30 cellular contexts compared by ENCODE assay signal in the genomic region with DNA sequence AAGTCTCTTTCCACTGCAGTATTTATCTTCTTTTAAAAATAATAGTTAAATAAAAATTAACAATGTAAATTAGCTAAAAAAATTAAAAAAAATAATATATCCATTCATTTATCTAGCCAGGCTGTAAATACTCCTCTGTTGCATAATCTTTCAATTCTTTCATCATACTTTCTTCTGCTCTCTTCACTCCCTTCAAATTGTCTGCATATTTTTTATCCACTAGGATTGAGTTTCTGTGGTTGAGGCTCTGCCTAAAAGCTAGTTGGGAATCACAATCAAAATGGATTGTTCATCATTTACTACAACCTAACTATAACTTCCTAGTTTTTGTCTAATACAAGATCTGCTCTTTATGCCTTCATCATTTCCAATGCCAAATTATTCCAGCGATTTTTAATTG.
DNase-seq lines count a peak whose midpoint lies in the region; ATAC-seq and TF ChIP-seq lines count a peak whose summit lies in the region.
"Had no signal": no experiment of that assay in that cellular context is flagged by ENCODE, and none has a peak within 500 bp of the region (broad histone marks: within the 10 kb centered on the region; RNA-seq: fewer than 3 reads in every experiment).

No MANE protein-coding gene starts in this region.

- ATAC-seq in WTC11 (no peak), HG02642 (IDR thresholded peaks at IDR 0.05; ENCODE audit: poor library complexity, unreplicated experiment) (no peak)
- ATAC-seq: left ventricle myocardium superior; stimulated activated naive CD8-positive, alpha-beta T cell treated with anti-CD3 and anti-CD28 coated beads, Interleukin-15, amount 100 ng/mL, for 72 hours had no signal

- CTCF ChIA-PET in WTC11 (lab: Charles Lee): no interaction called here

- no peaks in the 10 kb centered on the region for H4K20me1 ChIP-seq in GM23248 (ENCODE audit: insufficient read depth)
- H4K20me1 ChIP-seq: BLaER1 had no signal

- H3K9ac ChIP-seq in GM23248: no peak overlapping the region
- H3K9ac ChIP-seq: BLaER1 had no signal

- in situ Hi-C loops in GM23248 (cut with MboI): no loop called here

- no peak overlapping the region for H3K4me3 ChIP-seq in GM23248
- no peak overlapping the region for H3K4me3 ChIP-seq in sigmoid colon
- H3K4me3 ChIP-seq: adrenal gland, BLaER1, PC-9, skin epidermis had no signal

- peaks cover 33% of the 10 kb centered on the region for H3K9me3 Mint-ChIP-seq in WTC11

- POLR2A ChIA-PET in WTC11 (lab: Charles Lee): no interaction called here

- peak overlapping the region; percentile 83 for H3K27ac Mint-ChIP-seq in WTC11
- H3K27ac Mint-ChIP-seq: activated CD4-positive, alpha-beta T cell treated with anti-CD3 and anti-CD28 coated beads, Interleukin-2, amount 10 ng/mL, durations not matched to agents 24 days and 14 days; activated T-cell treated with anti-CD3 and anti-CD28 coated beads, Interleukin-2, amount 50 U/mL, for 24 hours; stimulated activated naive CD8-positive, alpha-beta T cell treated with anti-CD3 and anti-CD28 coated beads, Interleukin-15, amount 100 ng/mL, for 72 hours; T-helper 2 cell treated with Interferon-gamma antibody and Interleukin-4, amounts not matched to agents 5 μg/mL and 100 μg/mL, for 36 hours had no signal

- peak; percentile 10 for DNase-seq in GM23248
- DNase-seq in WTC11 (ENCODE audit: low spot score): no peak
- DNase-seq in fibroblast of peridontal ligament (ENCODE audit: extremely low read depth): peak; percentile 34
- DNase-seq in sigmoid colon: no peak
- DNase-seq in NCI-H1930 (lab: John Stamatoyannopoulos, UW): no peak
- no peak for DNase-seq in hepatic stellate cell (ENCODE audit: low spot score)
- DNase-seq: ACHN; activated CD4-positive, alpha-beta T cell treated with anti-CD3 and anti-CD28 coated beads, Interleukin-2, amount 10 ng/mL, durations not matched to agents 24 days and 14 days; activated naive CD4-positive, alpha-beta T cell; activated T-cell treated with anti-CD3 and anti-CD28 coated beads, Interleukin-2, amount 50 U/mL, for 24 hours; adrenal gland; brain microvascular endothelial cell; COR-L47; DMS53; islet precursor cell; Kasumi-1; left ventricle myocardium superior; NCI-H2171; NCI-H526; NK-92 treated with Interleukin-12 subunit alpha and Interleukin-12 subunit beta, amount 100 ng/mL, for 24 hours; PC-9; Right ventricle myocardium superior; stimulated activated CD4-positive, alpha-beta T cell treated with anti-CD3 and anti-CD28 coated beads, Interleukin-1b, Interleukin-23, amount 100 ng/mL, for 48 hours; stimulated activated CD8-positive, alpha-beta memory T cell treated with anti-CD3 and anti-CD28 coated beads, Interleukin-4, amount 100 ng/mL, for 48 hours; stimulated activated naive CD8-positive, alpha-beta T cell treated with anti-CD3 and anti-CD28 coated beads, Interleukin-15, amount 100 ng/mL, for 72 hours had no signal

- H3K4me1 Mint-ChIP-seq in WTC11: peaks cover 46% of the 10 kb centered on the region
- H3K4me1 Mint-ChIP-seq: activated CD4-positive, alpha-beta T cell treated with anti-CD3 and anti-CD28 coated beads, Interleukin-2, amount 10 ng/mL, durations not matched to agents 24 days and 14 days; stimulated activated naive CD8-positive, alpha-beta T cell treated with anti-CD3 and anti-CD28 coated beads, Interleukin-15, amount 100 ng/mL, for 72 hours had no signal

- H3K27ac ChIP-seq in GM23248: no peak overlapping the region
- peak overlapping the region in 3 of 4 donors; percentile 38 to 62 (median 59) for H3K27ac ChIP-seq in sigmoid colon
- H3K27ac ChIP-seq: adrenal gland, BLaER1, brain microvascular endothelial cell, PC-9, skin epidermis had no signal

- WGBS in GM23248 (ENCODE audit: low coverage in 1 of 2, low lambda C conversion rate in 2 of 2, missing lambda C conversion rate in 2 of 2), 2 experiments: 0 to 3% methylated on average over 1 of the region's 1 CpG
- 64 to 79% methylated on average over 1 of the region's 1 CpG for WGBS in sigmoid colon, 2 donors

- no peaks in the 10 kb centered on the region for H3K9me2 ChIP-seq in GM23248 (ENCODE audit: insufficient read depth)

- H3K9me3 ChIP-seq in GM23248 (ENCODE audit: low read depth): no peaks in the 10 kb centered on the region
- H3K9me3 ChIP-seq in sigmoid colon: peaks cover 0 to 2% (median 0%) of the 10 kb centered on the region in 4 donors
- H3K9me3 ChIP-seq: adrenal gland had no signal

- peaks cover 31% of the 10 kb centered on the region for H3K36me3 Mint-ChIP-seq in WTC11

- TF ChIP-seq EP300 in sigmoid colon (IDR thresholded peaks at IDR 0.05): no peak

- H3K27me3 ChIP-seq in GM23248 (replicated peaks; ENCODE audit: insufficient read depth): no peaks in the 10 kb centered on the region
- H3K27me3 ChIP-seq in sigmoid colon: no peaks in the 10 kb centered on the region
- H3K27me3 ChIP-seq: adrenal gland, BLaER1, brain microvascular endothelial cell had no signal

- no peaks in the 10 kb centered on the region for H3F3A ChIP-seq in GM23248 (ENCODE audit: insufficient read depth)

- H3K79me2 ChIP-seq in GM23248 (ENCODE audit: insufficient read depth): no peaks in the 10 kb centered on the region

- TF ChIP-seq POLR2A in sigmoid colon (IDR thresholded peaks at IDR 0.05): no peak

- H3K36me3 ChIP-seq in GM23248 (ENCODE audit: low read depth) (no peaks in the 10 kb centered on the region), sigmoid colon (no peaks in the 10 kb centered on the region)
- H3K36me3 ChIP-seq: adrenal gland, BLaER1, brain microvascular endothelial cell had no signal

- no peaks in the 10 kb centered on the region for H3K27me3 Mint-ChIP-seq in WTC11 (ENCODE audit: low read depth)
- H3K27me3 Mint-ChIP-seq: activated T-cell treated with anti-CD3 and anti-CD28 coated beads, Interleukin-2, amount 50 U/mL, for 24 hours; stimulated activated naive CD8-positive, alpha-beta T cell treated with anti-CD3 and anti-CD28 coated beads, Interleukin-15, amount 100 ng/mL, for 72 hours had no signal

- H3K4me2 ChIP-seq in GM23248 (ENCODE audit: unreplicated experiment): no peak overlapping the region
- H3K4me2 ChIP-seq: BLaER1, PC-9 had no signal

- TF ChIP-seq CTCF in WTC11 (IDR thresholded peaks at IDR 0.05) (no peak), sigmoid colon (IDR thresholded peaks at IDR 0.05) (no peak)

- intact Hi-C loops in sigmoid colon (cut with DNase I): no loop called here

- H3K4me3 Mint-ChIP-seq in WTC11: no peak overlapping the region
- H3K4me3 Mint-ChIP-seq: activated CD4-positive, alpha-beta T cell treated with anti-CD3 and anti-CD28 coated beads, Interleukin-2, amount 10 ng/mL, durations not matched to agents 24 days and 14 days; activated T-cell treated with anti-CD3 and anti-CD28 coated beads, Interleukin-2, amount 50 U/mL, for 24 hours; nephron; stimulated activated naive CD8-positive, alpha-beta T cell treated with anti-CD3 and anti-CD28 coated beads, Interleukin-15, amount 100 ng/mL, for 72 hours; T-helper 2 cell treated with Interferon-gamma antibody and Interleukin-4, amounts not matched to agents 5 μg/mL and 100 μg/mL, for 36 hours had no signal

- no peak overlapping the region for H2AFZ ChIP-seq in GM23248
- H2AFZ ChIP-seq: PC-9 had no signal

- H3K4me1 ChIP-seq in GM23248 (ENCODE audit: insufficient read depth): peaks cover 6% of the 10 kb centered on the region
- peaks cover 0 to 52% (median 34%) of the 10 kb centered on the region in 4 donors for H3K4me1 ChIP-seq in sigmoid colon
- H3K4me1 ChIP-seq: adrenal gland, BLaER1 had no signal

TF ChIP-seq in WTC11, 78 proteins besides CTCF, POLR2A, EP300 and RAD21 (continues in another document):
- TF ChIP-seq, protein P1, sequence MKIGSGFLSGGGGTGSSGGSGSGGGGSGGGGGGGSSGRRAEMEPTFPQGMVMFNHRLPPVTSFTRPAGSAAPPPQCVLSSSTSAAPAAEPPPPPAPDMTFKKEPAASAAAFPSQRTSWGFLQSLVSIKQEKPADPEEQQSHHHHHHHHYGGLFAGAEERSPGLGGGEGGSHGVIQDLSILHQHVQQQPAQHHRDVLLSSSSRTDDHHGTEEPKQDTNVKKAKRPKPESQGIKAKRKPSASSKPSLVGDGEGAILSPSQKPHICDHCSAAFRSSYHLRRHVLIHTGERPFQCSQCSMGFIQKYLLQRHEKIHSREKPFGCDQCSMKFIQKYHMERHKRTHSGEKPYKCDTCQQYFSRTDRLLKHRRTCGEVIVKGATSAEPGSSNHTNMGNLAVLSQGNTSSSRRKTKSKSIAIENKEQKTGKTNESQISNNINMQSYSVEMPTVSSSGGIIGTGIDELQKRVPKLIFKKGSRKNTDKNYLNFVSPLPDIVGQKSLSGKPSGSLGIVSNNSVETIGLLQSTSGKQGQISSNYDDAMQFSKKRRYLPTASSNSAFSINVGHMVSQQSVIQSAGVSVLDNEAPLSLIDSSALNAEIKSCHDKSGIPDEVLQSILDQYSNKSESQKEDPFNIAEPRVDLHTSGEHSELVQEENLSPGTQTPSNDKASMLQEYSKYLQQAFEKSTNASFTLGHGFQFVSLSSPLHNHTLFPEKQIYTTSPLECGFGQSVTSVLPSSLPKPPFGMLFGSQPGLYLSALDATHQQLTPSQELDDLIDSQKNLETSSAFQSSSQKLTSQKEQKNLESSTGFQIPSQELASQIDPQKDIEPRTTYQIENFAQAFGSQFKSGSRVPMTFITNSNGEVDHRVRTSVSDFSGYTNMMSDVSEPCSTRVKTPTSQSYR (CRISPR knock-in tag; IDR thresholded peaks at IDR 0.05): no peak
- TF ChIP-seq, protein P2, sequence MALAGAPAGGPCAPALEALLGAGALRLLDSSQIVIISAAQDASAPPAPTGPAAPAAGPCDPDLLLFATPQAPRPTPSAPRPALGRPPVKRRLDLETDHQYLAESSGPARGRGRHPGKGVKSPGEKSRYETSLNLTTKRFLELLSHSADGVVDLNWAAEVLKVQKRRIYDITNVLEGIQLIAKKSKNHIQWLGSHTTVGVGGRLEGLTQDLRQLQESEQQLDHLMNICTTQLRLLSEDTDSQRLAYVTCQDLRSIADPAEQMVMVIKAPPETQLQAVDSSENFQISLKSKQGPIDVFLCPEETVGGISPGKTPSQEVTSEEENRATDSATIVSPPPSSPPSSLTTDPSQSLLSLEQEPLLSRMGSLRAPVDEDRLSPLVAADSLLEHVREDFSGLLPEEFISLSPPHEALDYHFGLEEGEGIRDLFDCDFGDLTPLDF (CRISPR knock-in tag; IDR thresholded peaks at IDR 0.05): no peak
- TF ChIP-seq ZNF138 (CRISPR knock-in tag; conservative IDR thresholded peaks at IDR 0.05): no peak
- TF ChIP-seq, protein P3, sequence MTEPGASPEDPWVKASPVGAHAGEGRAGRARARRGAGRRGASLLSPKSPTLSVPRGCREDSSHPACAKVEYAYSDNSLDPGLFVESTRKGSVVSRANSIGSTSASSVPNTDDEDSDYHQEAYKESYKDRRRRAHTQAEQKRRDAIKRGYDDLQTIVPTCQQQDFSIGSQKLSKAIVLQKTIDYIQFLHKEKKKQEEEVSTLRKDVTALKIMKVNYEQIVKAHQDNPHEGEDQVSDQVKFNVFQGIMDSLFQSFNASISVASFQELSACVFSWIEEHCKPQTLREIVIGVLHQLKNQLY (CRISPR knock-in tag; IDR thresholded peaks at IDR 0.05): no peak

Comparison
In these comparisons a context has a peak if more than half of its experiments do, and no peak if none do; other contexts are left out.
1. DNase-seq: peak in GM23248 (single experiment) and fibroblast of peridontal ligament (single experiment); none in WTC11 (single experiment), sigmoid colon (single experiment), NCI-H1930 (0 of 2) and hepatic stellate cell (single experiment).